ENCODE assay signal across 26 cellular contexts in genomic region chr2:132282911-132283310, GRCh38.
DNase-seq lines count a peak whose midpoint lies in the region; ATAC-seq, FAIRE-seq and TF ChIP-seq lines count a peak whose summit lies in the region.
"Had no signal": no experiment of that assay in that cellular context is flagged by ENCODE, and none has a peak within 500 bp of the region (broad histone marks: within the 10 kb centered on the region; RNA-seq: fewer than 3 reads in every experiment).

No MANE protein-coding gene starts in this region.

- H3K36me3 Mint-ChIP-seq in activated naive CD8-positive, alpha-beta T cell treated with anti-CD3 and anti-CD28 coated beads for 36 hours: no peaks in the 10 kb centered on the region
- no peaks in the 10 kb centered on the region for H3K36me3 Mint-ChIP-seq in activated T-cell treated with anti-CD3 and anti-CD28 coated beads, Interleukin-2, amount 50 U/mL, for 4 hours (ENCODE audit: insufficient read depth)
- H3K36me3 Mint-ChIP-seq: CD14-positive monocyte; CD8-positive, alpha-beta memory T cell had no signal

- DNase-seq in SK-MEL-5 (ENCODE audit: low read depth, low spot score) (peak; percentile 10), bronchial epithelial cell (ENCODE audit: low read depth) (no peak), mesenteric fat pad (ENCODE audit: low spot score) (peak; percentile 72)
- no peak for DNase-seq in activated naive CD8-positive, alpha-beta T cell treated with anti-CD3 and anti-CD28 coated beads for 36 hours
- DNase-seq in activated T-cell treated with anti-CD3 and anti-CD28 coated beads, Interleukin-2, amount 50 U/mL, for 4 hours: no peak
- DNase-seq: 8988T; ACHN; AML-193; BE2C; CD4-positive, alpha-beta T cell; CD8-positive, alpha-beta memory T cell; DMS 273 treated with DMSO at 0.1 percent for 48 hours; DMS79; EL; GDM1; GOT3; HFFc6 had no signal

- H3K27me3 ChIP-seq in bronchial epithelial cell (ENCODE audit: control insufficient read depth, insufficient read depth, low read length): no peaks in the 10 kb centered on the region
- H3K27me3 ChIP-seq: BE2C; BLaER1 treated with 17β-estradiol and CSF1 and Interleukin-3, amounts not matched to agents 10 nM and 100 nM had no signal

- no peaks in the 10 kb centered on the region for H3K27me3 Mint-ChIP-seq in activated naive CD8-positive, alpha-beta T cell treated with anti-CD3 and anti-CD28 coated beads for 36 hours
- H3K27me3 Mint-ChIP-seq in activated T-cell treated with anti-CD3 and anti-CD28 coated beads, Interleukin-2, amount 50 U/mL, for 4 hours (ENCODE audit: low read depth): peaks cover 4% of the 10 kb centered on the region
- H3K27me3 Mint-ChIP-seq: CD4-positive, alpha-beta T cell; CD8-positive, alpha-beta memory T cell had no signal

- no peaks in the 10 kb centered on the region for H3K4me1 Mint-ChIP-seq in activated naive CD8-positive, alpha-beta T cell treated with anti-CD3 and anti-CD28 coated beads for 36 hours
- H3K4me1 Mint-ChIP-seq in activated T-cell treated with anti-CD3 and anti-CD28 coated beads, Interleukin-2, amount 50 U/mL, for 4 hours (ENCODE audit: low read depth): no peaks in the 10 kb centered on the region
- H3K4me1 Mint-ChIP-seq: CD14-positive monocyte; CD8-positive, alpha-beta memory T cell had no signal

- no peak overlapping the region for H3K27ac Mint-ChIP-seq in activated naive CD8-positive, alpha-beta T cell treated with anti-CD3 and anti-CD28 coated beads for 36 hours
- H3K27ac Mint-ChIP-seq: CD14-positive monocyte; CD4-positive, alpha-beta T cell; CD8-positive, alpha-beta memory T cell; HFFc6 had no signal

- no peaks in the 10 kb centered on the region for H3K36me3 ChIP-seq in bronchial epithelial cell (ENCODE audit: control insufficient read depth, insufficient read depth, low read length)
- H3K36me3 ChIP-seq: BE2C, HAP-1 had no signal

- in situ Hi-C loops in SK-MEL-5 (cut with HindIII; ENCODE audit: low pct_unique_long_range_greater_than_20kb, low sequenced_read_pairs): no loop called here

- H3K4me3 ChIP-seq in bronchial epithelial cell (ENCODE audit: low read depth, low read length): no peak overlapping the region
- H3K4me3 ChIP-seq: A549; BLaER1 treated with 17β-estradiol and CSF1 and Interleukin-3, amounts not matched to agents 10 nM and 100 nM; HAP-1 had no signal

- no peak for ATAC-seq in activated T-cell treated with anti-CD3 and anti-CD28 coated beads, Interleukin-2, amount 50 U/mL, for 4 hours
- ATAC-seq in GM18861 (IDR thresholded peaks at IDR 0.05; ENCODE audit: unreplicated experiment): no peak
- ATAC-seq: A549 had no signal

- FAIRE-seq in bronchial epithelial cell (lab: Jason Lieb, UNC): peak; percentile 81
- FAIRE-seq: A549, D721Med, GM12892, GM19239, H54 had no signal

- TF ChIP-seq CTCF in bronchial epithelial cell (IDR thresholded peaks at IDR 0.05; ENCODE audit: insufficient read depth, low read length, severe bottlenecking): no peak

- H3K4me3 Mint-ChIP-seq in activated naive CD8-positive, alpha-beta T cell treated with anti-CD3 and anti-CD28 coated beads for 36 hours: no peak overlapping the region
- no peak overlapping the region for H3K4me3 Mint-ChIP-seq in activated T-cell treated with anti-CD3 and anti-CD28 coated beads, Interleukin-2, amount 50 U/mL, for 4 hours
- H3K4me3 Mint-ChIP-seq: CD14-positive monocyte; CD4-positive, alpha-beta T cell; CD8-positive, alpha-beta memory T cell; HFFc6 had no signal

- peaks cover under 1% of the 10 kb centered on the region for H3K9me3 Mint-ChIP-seq in activated naive CD8-positive, alpha-beta T cell treated with anti-CD3 and anti-CD28 coated beads for 36 hours
- peaks cover 1% of the 10 kb centered on the region for H3K9me3 Mint-ChIP-seq in activated T-cell treated with anti-CD3 and anti-CD28 coated beads, Interleukin-2, amount 50 U/mL, for 4 hours
- H3K9me3 Mint-ChIP-seq: CD4-positive, alpha-beta T cell had no signal

Comparison
In these comparisons a context has a peak if more than half of its experiments do, and no peak if none do; other contexts are left out.
1. DNase-seq: peak in SK-MEL-5 (single experiment) and mesenteric fat pad (single experiment); none in bronchial epithelial cell (single experiment), activated naive CD8-positive, alpha-beta T cell treated with anti-CD3 and anti-CD28 coated beads for 36 hours (single experiment) and activated T-cell treated with anti-CD3 and anti-CD28 coated beads, Interleukin-2, amount 50 U/mL, for 4 hours (single experiment).